Comparison of ENCODE assay signal across 8 cellular contexts in genomic region chr20:4091332-4092135, GRCh38. TPM values are rescaled to one million over a fixed set of nuclear protein-coding genes. Genes with fewer than 3 reads are reported as not detected.
DNase-seq lines count a peak whose midpoint lies in the region; ATAC-seq, FAIRE-seq and TF ChIP-seq lines count a peak whose summit lies in the region.

No MANE protein-coding gene starts in this region.

- CTCF ChIA-PET in OCI-LY7 (lab: Charles Lee; ENCODE audit: unreplicated experiment): no interaction called here
- CTCF ChIA-PET in activated naive CD4-positive, alpha-beta T cell treated with anti-CD3 and anti-CD28 coated beads for 36 hours (lab: Charles Lee): interaction anchor here (0.6 to 1.1 kb wide), 9 partner anchors 11 to 619 kb away, joined by 3 to 4 read pairs (median 3); no protein-coding TSS in a partner anchor

- no peak overlapping the region for H3K4me3 ChIP-seq in OCI-LY7 (ENCODE audit: low read depth, low read length, poor library complexity, severe bottlenecking)
- H3K4me3 ChIP-seq in cardiac muscle cell: no peak overlapping the region
- no peak overlapping the region for H3K4me3 ChIP-seq in small intestine (ENCODE audit: low read depth in 1 of 2, low read length in 2 of 2)

- no peaks in the 10 kb centered on the region for H3K36me3 Mint-ChIP-seq in activated naive CD4-positive, alpha-beta T cell treated with anti-CD3 and anti-CD28 coated beads for 36 hours (ENCODE audit: low read depth)

- H4K20me1 ChIP-seq in OCI-LY7 (ENCODE audit: insufficient read depth, low read length): no peaks in the 10 kb centered on the region

- no peak overlapping the region for H2AFZ ChIP-seq in OCI-LY7 (ENCODE audit: low read length)

- H3K4me2 ChIP-seq in OCI-LY7 (ENCODE audit: low read length): no peak overlapping the region

- no peaks in the 10 kb centered on the region for H3K4me1 ChIP-seq in OCI-LY7 (ENCODE audit: insufficient read depth, low read length, poor library complexity, severe bottlenecking)
- H3K4me1 ChIP-seq in cardiac muscle cell (ENCODE audit: low read depth): peaks cover 6% of the 10 kb centered on the region
- H3K4me1 ChIP-seq in small intestine (ENCODE audit: control insufficient read depth in 2 of 2, insufficient read depth in 1 of 2, low read depth in 1 of 2, low read length in 1 of 2): peaks cover 0 to 2% of the 10 kb centered on the region in 2 donors

- H3K9me2 ChIP-seq in OCI-LY7 (ENCODE audit: insufficient read depth, low read length): no peaks in the 10 kb centered on the region

- TF ChIP-seq CTCF in GM13976 (IDR thresholded peaks at IDR 0.05; ENCODE audit: borderline replicate concordance, control extremely low read depth, extremely low read depth, insufficient read depth, missing control alignments) (peak; percentile 64), OCI-LY7 (conservative IDR thresholded peaks at IDR 0.05; ENCODE audit: low read length) (peak; percentile 69), cardiac muscle cell (IDR thresholded peaks at IDR 0.05; ENCODE audit: low read depth, low read length) (peak; percentile 83)

- peaks cover 5% of the 10 kb centered on the region; the same call in 1 of the 2 replicates for H3K9me3 ChIP-seq in OCI-LY7 (ENCODE audit: low read length)
- no peaks in the 10 kb centered on the region for H3K9me3 ChIP-seq in cardiac muscle cell (ENCODE audit: low read depth)
- no peaks in the 10 kb centered on the region for H3K9me3 ChIP-seq in small intestine (ENCODE audit: control insufficient read depth, low read depth)

- no peak overlapping the region for H3K27ac Mint-ChIP-seq in activated naive CD4-positive, alpha-beta T cell treated with anti-CD3 and anti-CD28 coated beads for 36 hours

- in situ Hi-C loops in ACHN (cut with HindIII; ENCODE audit: low pct_ligation_motif_present, low pct_unique_long_range_greater_than_20kb, low sequenced_read_pairs): no loop called here
- in situ Hi-C loops in GM13976 (cut with MboI; ENCODE audit: low sequenced_read_pairs, unreplicated experiment): no loop called here

- H3K27ac ChIP-seq in OCI-LY7 (ENCODE audit: low read depth, low read length, poor library complexity, severe bottlenecking): no peak overlapping the region
- peak overlapping the region; percentile 37 for H3K27ac ChIP-seq in cardiac muscle cell
- no peak overlapping the region for H3K27ac ChIP-seq in small intestine (ENCODE audit: low read depth in 1 of 2, low read length in 1 of 2)

- no peaks in the 10 kb centered on the region for H3K4me1 Mint-ChIP-seq in activated naive CD4-positive, alpha-beta T cell treated with anti-CD3 and anti-CD28 coated beads for 36 hours (ENCODE audit: low read depth)

- WGBS in small intestine, 3 donors: 22 to 40% (median 31%) methylated on average over 20 to 21 of the region's 21 CpGs

- peaks cover 2% of the 10 kb centered on the region for H3K27me3 Mint-ChIP-seq in activated naive CD4-positive, alpha-beta T cell treated with anti-CD3 and anti-CD28 coated beads for 36 hours (ENCODE audit: low read depth)

- POLR2A ChIA-PET in OCI-LY7 (lab: Charles Lee): no interaction called here

- DNase-seq in ACHN (peak; percentile 14), GM13976 (ENCODE audit: low spot score) (peak; percentile 72), OCI-LY7 (ENCODE audit: low spot score) (peak; percentile 29), cardiac muscle cell (ENCODE audit: low read depth in 1 of 2, low spot score in 1 of 2) (peak; percentile 71 to 72), small intestine (peak; percentile 71), ureter (ENCODE audit: low spot score) (no peak)
- peak; percentile 66 for DNase-seq in activated naive CD4-positive, alpha-beta T cell treated with anti-CD3 and anti-CD28 coated beads for 36 hours

- H3K27me3 ChIP-seq in cardiac muscle cell (no peaks in the 10 kb centered on the region), small intestine (ENCODE audit: control insufficient read depth in 2 of 2, insufficient read depth in 2 of 2, low read length in 2 of 2) (no peaks in the 10 kb centered on the region)

- no peak for FAIRE-seq in small intestine (lab: Jason Lieb, UNC)

- ATAC-seq in GM19463 (IDR thresholded peaks at IDR 0.05; ENCODE audit: unreplicated experiment): no peak

- H3K36me3 ChIP-seq in OCI-LY7 (ENCODE audit: insufficient read depth, low read length) (no peaks in the 10 kb centered on the region), cardiac muscle cell (no peaks in the 10 kb centered on the region), small intestine (ENCODE audit: control insufficient read depth in 2 of 2, insufficient read depth in 2 of 2, low read length in 2 of 2) (no peaks in the 10 kb centered on the region)

- intact Hi-C loops in OCI-LY7 (cut with micrococcal nuclease; ENCODE audit: unreplicated experiment): no loop called here
- intact Hi-C loops in activated naive CD4-positive, alpha-beta T cell treated with anti-CD3 and anti-CD28 coated beads for 36 hours (cut with micrococcal nuclease): loop anchor here (2.0 kb wide), 1 partner anchor 77 kb away; the partner anchor contains the start of gene RNF24

- no peak overlapping the region for H3K4me3 Mint-ChIP-seq in activated naive CD4-positive, alpha-beta T cell treated with anti-CD3 and anti-CD28 coated beads for 36 hours

- BruUV-seq in OCI-LY7 (replicated peaks; lab: Mats Ljungman, UMichigan): no TSS peak

- H3K79me2 ChIP-seq in OCI-LY7 (ENCODE audit: insufficient read depth, low read depth, low read length): no peaks in the 10 kb centered on the region

- no peaks in the 10 kb centered on the region for H3K9me3 Mint-ChIP-seq in activated naive CD4-positive, alpha-beta T cell treated with anti-CD3 and anti-CD28 coated beads for 36 hours

RNA-seq across cellular contexts. Expression of gene SMOX, which starts 57.1 kb away (rescaled TPM):
- 0.28 TPM in 1 of 2 replicates, not detected in the other for total RNA-seq in OCI-LY7 (2014; rRNA removed; shearing (Covaris generic))
- total RNA-seq in OCI-LY7 (2022) (0.51 TPM in 1 of 2 replicates, not detected in the other), cardiac muscle cell (14.4 and 15.6 TPM in 2 replicates), ureter (8.4 TPM)
- 1 to 10 TPM; 1.7 to 1.8 TPM for total RNA-seq in activated naive CD4-positive, alpha-beta T cell treated with anti-CD3 and anti-CD28 coated beads for 36 hours
- polyA plus RNA-seq in cardiac muscle cell (11.7 and 11.8 TPM in 2 replicates), small intestine (100 to 1,000 TPM in 1 of 3 donors, 10 to 100 TPM in 2; 16.3 to 115 (median 65.1) TPM)
